1 cellular context compared by ENCODE assay signal in genomic region chrX:40465735-40466551, GRCh38.
TF ChIP-seq lines count a peak whose summit lies in the region.

No MANE protein-coding gene starts in this region.

TF ChIP-seq in K562, 482 proteins besides CTCF, POLR2A, EP300 and RAD21 (continued from another document):
- TF ChIP-seq MGA (IDR thresholded peaks at IDR 0.05) = peak; percentile 14; the same call in 1 of the 2 replicates
- no peak for TF ChIP-seq RBM15 (IDR thresholded peaks at IDR 0.05; ENCODE audit: insufficient read depth, low read length)
- TF ChIP-seq NFYB (IDR thresholded peaks at IDR 0.05; ENCODE audit: extremely low read depth, insufficient read length) = peak; percentile 51
- TF ChIP-seq RAD51 (IDR thresholded peaks at IDR 0.05; ENCODE audit: borderline replicate concordance, low read depth) = peak; percentile 49; the same call in 1 of the 2 replicates
- TF ChIP-seq U2AF1 (optimal IDR thresholded peaks at IDR 0.05; ENCODE audit: low read depth, low read length) = no peak
- no peak for TF ChIP-seq KDM1A (IDR thresholded peaks at IDR 0.05)
